ENCODE assay signal across 28 cellular contexts in genomic region chr5:68669864-68670263, GRCh38.
"Had no signal": no experiment of that assay in that cellular context is flagged by ENCODE, and none has a peak within 500 bp of the region (broad histone marks: within the 10 kb centered on the region; RNA-seq: fewer than 3 reads in every experiment).

No MANE protein-coding gene starts in this region.

- ATAC-seq: effector memory CD8-positive, alpha-beta T cell; esophagus mucosa; foreskin keratinocyte; gastrocnemius medialis; gastroesophageal sphincter; heart left ventricle had no signal

- FAIRE-seq: colon, endometrium, endothelial cell of umbilical vein, frontal cortex had no signal

- H3K27ac ChIP-seq: colonic mucosa, coronary artery, dorsolateral prefrontal cortex, epithelial cell of prostate, esophagus muscularis mucosa, esophagus squamous epithelium, foreskin keratinocyte, gastroesophageal sphincter, heart left ventricle had no signal

- H3K27me3 Mint-ChIP-seq: dendritic cell treated with granulocyte-macrophage colony-stimulating factor and Interleukin-4, amounts not matched to agents 40 ng/mL and 50 ng/mL, for 4 days had no signal

- H3K9me3 Mint-ChIP-seq: dendritic cell treated with granulocyte-macrophage colony-stimulating factor and Interleukin-4, amounts not matched to agents 40 ng/mL and 50 ng/mL, for 4 days; effector memory CD8-positive, alpha-beta T cell; endodermal cell had no signal

- H3K27me3 ChIP-seq: colonic mucosa, dorsolateral prefrontal cortex, esophagus muscularis mucosa, esophagus squamous epithelium, foreskin keratinocyte, gastrocnemius medialis, gastroesophageal sphincter, heart left ventricle had no signal

- H3K9me3 ChIP-seq: colonic mucosa, esophagus muscularis mucosa, esophagus squamous epithelium, gastrocnemius medialis, gastroesophageal sphincter, heart left ventricle had no signal

- H3K4me1 Mint-ChIP-seq: endodermal cell had no signal

- H3K4me1 ChIP-seq: colonic mucosa, foreskin keratinocyte, gastrocnemius medialis, gastroesophageal sphincter had no signal

- H3K36me3 ChIP-seq: colonic mucosa, esophagus muscularis mucosa, esophagus squamous epithelium, gastrocnemius medialis, gastroesophageal sphincter, heart left ventricle had no signal

- H3K27ac Mint-ChIP-seq: dendritic cell treated with granulocyte-macrophage colony-stimulating factor and Interleukin-4, amounts not matched to agents 40 ng/mL and 50 ng/mL, for 4 days; effector memory CD8-positive, alpha-beta T cell; endodermal cell had no signal

- H3K4me3 ChIP-seq: colonic mucosa, coronary artery, dorsolateral prefrontal cortex, esophagus muscularis mucosa, esophagus squamous epithelium, gastrocnemius medialis, gastroesophageal sphincter, heart left ventricle had no signal

- DNase-seq: colonic mucosa; cortex of kidney; dermis blood vessel endothelial cell; dorsolateral prefrontal cortex; effector CD4-positive, alpha-beta T cell; effector CD8-positive, alpha-beta T cell; effector memory CD4-positive, alpha-beta T cell; effector memory CD8-positive, alpha-beta T cell; endodermal cell; erythroblast; esophagus squamous epithelium; foreskin fibroblast; foreskin keratinocyte; foreskin melanocyte; gastrocnemius medialis; glutamatergic neuron; head of caudate nucleus; heart left ventricle had no signal

- H3K4me3 Mint-ChIP-seq: dendritic cell treated with granulocyte-macrophage colony-stimulating factor and Interleukin-4, amounts not matched to agents 40 ng/mL and 50 ng/mL, for 4 days; effector memory CD8-positive, alpha-beta T cell; endodermal cell had no signal
